In the genomic region with DNA sequence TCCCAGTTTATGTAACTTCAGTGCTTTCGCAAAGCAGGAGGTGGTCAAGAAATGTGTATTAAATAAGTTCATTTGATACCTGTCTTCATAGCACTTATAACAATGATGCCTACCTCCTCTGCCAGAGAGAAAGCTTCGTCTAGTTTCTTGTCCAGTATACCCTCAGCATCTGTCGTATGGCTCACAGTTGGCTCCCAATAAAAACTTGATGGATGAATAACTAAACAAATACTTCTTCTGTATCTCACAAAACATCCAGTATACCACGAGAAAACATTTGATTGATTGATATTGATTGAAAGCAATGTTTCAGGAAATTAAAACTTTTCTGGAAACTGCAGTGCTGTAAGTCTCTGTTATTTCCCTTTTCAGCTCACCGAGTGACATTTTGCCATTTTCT, we compare ENCODE assay signal across 35 cellular contexts. TPM values are rescaled to one million over a fixed set of nuclear protein-coding genes. Genes with fewer than 3 reads are reported as not detected.
DNase-seq lines count a peak whose midpoint lies in the region; ATAC-seq and TF ChIP-seq lines count a peak whose summit lies in the region.
"Had no signal": no experiment of that assay in that cellular context is flagged by ENCODE, and none has a peak within 500 bp of the region (broad histone marks: within the 10 kb centered on the region; RNA-seq: fewer than 3 reads in every experiment).

No MANE protein-coding gene starts in this region.

- no peak overlapping the region for H3K4me3 ChIP-seq in fibroblast of the aortic adventitia (ENCODE audit: low read depth, low read length)
- H3K4me3 ChIP-seq: adrenal gland, colonic mucosa, prostate gland, thoracic aorta, uterus had no signal

- TF ChIP-seq CTCF in fibroblast of the aortic adventitia (IDR thresholded peaks at IDR 0.05; ENCODE audit: insufficient read depth, low read length) (no peak), mesothelial cell of epicardium (IDR thresholded peaks at IDR 0.05; ENCODE audit: unreplicated experiment) (no peak)

- DNase-seq in activated T-cell treated with anti-CD3 and anti-CD28 coated beads, Interleukin-2, amount 50 U/mL, for 72 hours: no peak
- no peak for DNase-seq in activated T-cell treated with anti-CD3 and anti-CD28 coated beads, Interleukin-2, amount 50 U/mL, for 1 hour
- no peak for DNase-seq in T-helper 17 cell
- DNase-seq in fibroblast of the aortic adventitia (ENCODE audit: low read depth): peak; percentile 23
- no peak for DNase-seq in midbrain (lab: John Stamatoyannopoulos, UW)
- no peak for DNase-seq in NCI-H446 (lab: John Stamatoyannopoulos, UW)
- DNase-seq in mesothelial cell of epicardium (ENCODE audit: low spot score in 2 of 2, unreplicated experiment in 2 of 2): no peak
- DNase-seq in NK-92 treated with Interleukin-12 subunit alpha and Interleukin-12 subunit beta, amount 100 ng/mL, for 24 hours (lab: John Stamatoyannopoulos, UW): no peak
- DNase-seq: 8988T; activated CD4-positive, alpha-beta T cell treated with anti-CD3 and anti-CD28 coated beads for 4 hours; activated naive CD4-positive, alpha-beta T cell; activated T-cell treated with anti-CD3 and anti-CD28 coated beads, Interleukin-2, amount 50 U/mL, for 4 hours; adrenal gland; CD8-positive, alpha-beta T cell; colonic mucosa; DMS 273 treated with DMSO at 0.1 percent for 48 hours; effector memory CD4-positive, alpha-beta T cell; erythroblast; foreskin melanocyte; GOT3; NCI-H1105 treated with DMSO at 0.1 percent for 48 hours; NCI-H2029; NCI-H2227 treated with DMSO at 0.1 percent for 48 hours; NCI-H748 treated with DMSO at 0.1 percent for 48 hours; stimulated activated naive CD8-positive, alpha-beta T cell treated with anti-CD3 and anti-CD28 coated beads, Interleukin-15, Interleukin-2, amounts not matched to agents 100 U/mL and 50 U/mL, for 24 hours; T-helper 2 cell; uterus had no signal

- no peak overlapping the region for H3K4me3 Mint-ChIP-seq in activated T-cell treated with anti-CD3 and anti-CD28 coated beads, Interleukin-2, amount 50 U/mL, for 72 hours
- H3K4me3 Mint-ChIP-seq in T-helper 17 cell (no peak overlapping the region), mesothelial cell of epicardium (no peak overlapping the region)
- H3K4me3 Mint-ChIP-seq: activated T-cell treated with anti-CD3 and anti-CD28 coated beads, Interleukin-2, amount 50 U/mL, for 4 hours; B cell had no signal

- ATAC-seq in activated T-cell treated with anti-CD3 and anti-CD28 coated beads, Interleukin-2, amount 50 U/mL, for 72 hours (replicated peaks in 1 of 2): no peak
- ATAC-seq in T-helper 17 cell: no peak
- ATAC-seq: activated T-cell treated with anti-CD3 and anti-CD28 coated beads, Interleukin-2, amount 50 U/mL, for 4 hours; CD8-positive, alpha-beta T cell; sciatic nerve had no signal

- peak overlapping the region; percentile 35 for H3K27ac Mint-ChIP-seq in activated T-cell treated with anti-CD3 and anti-CD28 coated beads, Interleukin-2, amount 50 U/mL, for 72 hours
- peak overlapping the region; percentile 37 for H3K27ac Mint-ChIP-seq in T-helper 17 cell
- no peak overlapping the region for H3K27ac Mint-ChIP-seq in mesothelial cell of epicardium
- H3K27ac Mint-ChIP-seq: B cell had no signal

- peaks cover 9% of the 10 kb centered on the region for H3K27me3 Mint-ChIP-seq in activated T-cell treated with anti-CD3 and anti-CD28 coated beads, Interleukin-2, amount 50 U/mL, for 72 hours (ENCODE audit: low read depth)
- H3K27me3 Mint-ChIP-seq in T-helper 17 cell: no peaks in the 10 kb centered on the region
- H3K27me3 Mint-ChIP-seq in mesothelial cell of epicardium (ENCODE audit: low read depth): peaks cover 37% of the 10 kb centered on the region

- no peaks in the 10 kb centered on the region for H3K36me3 Mint-ChIP-seq in activated T-cell treated with anti-CD3 and anti-CD28 coated beads, Interleukin-2, amount 50 U/mL, for 72 hours (ENCODE audit: insufficient read depth in 2 of 2)
- H3K36me3 Mint-ChIP-seq in T-helper 17 cell (ENCODE audit: low read depth) (peaks cover 3% of the 10 kb centered on the region), mesothelial cell of epicardium (no peaks in the 10 kb centered on the region)
- H3K36me3 Mint-ChIP-seq: CD8-positive, alpha-beta T cell had no signal

- peaks cover 15% of the 10 kb centered on the region for H3K4me1 Mint-ChIP-seq in activated T-cell treated with anti-CD3 and anti-CD28 coated beads, Interleukin-2, amount 50 U/mL, for 72 hours (ENCODE audit: low read depth)
- peaks cover 15% of the 10 kb centered on the region for H3K4me1 Mint-ChIP-seq in T-helper 17 cell
- peaks cover 3% of the 10 kb centered on the region for H3K4me1 Mint-ChIP-seq in mesothelial cell of epicardium

- H3K9me3 Mint-ChIP-seq in activated T-cell treated with anti-CD3 and anti-CD28 coated beads, Interleukin-2, amount 50 U/mL, for 72 hours: no peaks in the 10 kb centered on the region
- H3K9me3 Mint-ChIP-seq in mesothelial cell of epicardium: no peaks in the 10 kb centered on the region
- H3K9me3 Mint-ChIP-seq: activated T-cell treated with anti-CD3 and anti-CD28 coated beads, Interleukin-2, amount 50 U/mL, for 4 hours; CD8-positive, alpha-beta T cell had no signal

- no peaks in the 10 kb centered on the region for H3K9me3 ChIP-seq in T-helper 17 cell (ENCODE audit: control insufficient read depth, low read length, poor library complexity, severe bottlenecking)
- H3K9me3 ChIP-seq: adrenal gland, colonic mucosa, neutrophil, prostate gland, thoracic aorta, uterus had no signal

RNA-seq across cellular contexts. Expression of a gene that starts 26.9 kb away (rescaled TPM):
- total RNA-seq in activated T-cell treated with anti-CD3 and anti-CD28 coated beads, Interleukin-2, amount 50 U/mL, for 72 hours: under 1 TPM; 0.19 to 0.60 TPM
- total RNA-seq in T-helper 17 cell (1 to 10 TPM; 2.5 to 3.7 TPM), fibroblast of the aortic adventitia (ENCODE audit: low replicate concordance) (1.8 and 2.5 TPM in 2 replicates), mesothelial cell of epicardium (0.07 TPM in 1 of 3 replicates, not detected in the others)
- total RNA-seq: B cell, lung microvascular endothelial cell, M059J, RPMI7951 had no signal
